1 cellular context compared by ENCODE assay signal in genomic region chr5:139232161-139232724, GRCh38.
TF ChIP-seq lines count a peak whose summit lies in the region.

No MANE protein-coding gene starts in this region.

TF ChIP-seq in K562, 482 proteins besides CTCF, POLR2A, EP300 and RAD21 (continued from another document):
- TF ChIP-seq, protein P1, sequence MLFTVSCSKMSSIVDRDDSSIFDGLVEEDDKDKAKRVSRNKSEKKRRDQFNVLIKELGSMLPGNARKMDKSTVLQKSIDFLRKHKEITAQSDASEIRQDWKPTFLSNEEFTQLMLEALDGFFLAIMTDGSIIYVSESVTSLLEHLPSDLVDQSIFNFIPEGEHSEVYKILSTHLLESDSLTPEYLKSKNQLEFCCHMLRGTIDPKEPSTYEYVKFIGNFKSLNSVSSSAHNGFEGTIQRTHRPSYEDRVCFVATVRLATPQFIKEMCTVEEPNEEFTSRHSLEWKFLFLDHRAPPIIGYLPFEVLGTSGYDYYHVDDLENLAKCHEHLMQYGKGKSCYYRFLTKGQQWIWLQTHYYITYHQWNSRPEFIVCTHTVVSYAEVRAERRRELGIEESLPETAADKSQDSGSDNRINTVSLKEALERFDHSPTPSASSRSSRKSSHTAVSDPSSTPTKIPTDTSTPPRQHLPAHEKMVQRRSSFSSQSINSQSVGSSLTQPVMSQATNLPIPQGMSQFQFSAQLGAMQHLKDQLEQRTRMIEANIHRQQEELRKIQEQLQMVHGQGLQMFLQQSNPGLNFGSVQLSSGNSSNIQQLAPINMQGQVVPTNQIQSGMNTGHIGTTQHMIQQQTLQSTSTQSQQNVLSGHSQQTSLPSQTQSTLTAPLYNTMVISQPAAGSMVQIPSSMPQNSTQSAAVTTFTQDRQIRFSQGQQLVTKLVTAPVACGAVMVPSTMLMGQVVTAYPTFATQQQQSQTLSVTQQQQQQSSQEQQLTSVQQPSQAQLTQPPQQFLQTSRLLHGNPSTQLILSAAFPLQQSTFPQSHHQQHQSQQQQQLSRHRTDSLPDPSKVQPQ (CRISPR knock-in tag; IDR thresholded peaks at IDR 0.05; ENCODE audit: borderline replicate concordance) = no peak
- TF ChIP-seq SMARCA4 (IDR thresholded peaks at IDR 0.05) (peak; percentile 50; the same call in 1 of the 2 replicates), NELFE (IDR thresholded peaks at IDR 0.05; ENCODE audit: insufficient read depth, insufficient read length) (no peak)
